ENCODE assay signal across 28 cellular contexts in the genomic region with DNA sequence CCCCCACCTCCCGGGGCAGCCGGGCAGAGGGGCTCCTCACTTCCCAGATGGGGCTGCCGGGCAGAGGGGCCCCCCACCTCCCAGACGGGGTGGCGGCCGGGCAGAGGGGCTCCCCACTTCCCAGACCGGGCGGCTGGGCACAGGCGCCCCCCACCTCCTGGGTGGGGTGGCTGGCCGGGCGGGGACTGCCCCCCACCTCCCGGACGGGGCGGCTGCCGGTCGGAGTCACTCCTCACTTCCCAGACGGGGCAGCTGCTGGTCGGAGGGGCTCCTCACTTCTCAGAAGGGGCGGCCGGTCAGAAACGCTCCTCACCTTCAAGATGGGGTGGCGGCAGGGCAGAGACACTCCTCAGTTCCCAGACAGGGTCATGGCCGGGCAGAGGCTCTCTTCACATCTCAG. TPM values are rescaled to one million over a fixed set of nuclear protein-coding genes. Genes with fewer than 3 reads are reported as not detected.
"Had no signal": no experiment of that assay in that cellular context is flagged by ENCODE, and none has a peak within 500 bp of the region (broad histone marks: within the 10 kb centered on the region; RNA-seq: fewer than 3 reads in every experiment).

No MANE protein-coding gene starts in this region.

- H3K36me3 Mint-ChIP-seq: stimulated activated effector memory CD8-positive, alpha-beta T cell treated with anti-CD3 and anti-CD28 coated beads, Interleukin-12 subunit alpha, Interleukin-12 subunit beta, amount 100 ng/mL, for 72 hours; type B pancreatic cell had no signal

- H3K27me3 ChIP-seq: stomach, suprapubic skin, testis, thyroid gland, tibial artery, tibial nerve, transverse colon, upper lobe of left lung, upper lobe of right lung, uterus, vagina had no signal

- DNase-seq: stimulated activated CD4-positive, alpha-beta T cell treated with anti-CD3 and anti-CD28 coated beads, Interleukin-2, amount 100 ng/mL, for 48 hours; stimulated activated CD4-positive, alpha-beta T cell treated with anti-CD3 and anti-CD28 coated beads, Interleukin-4, amount 100 ng/mL, for 1 hour; stimulated activated CD4-positive, alpha-beta T cell treated with anti-CD3 and anti-CD28 coated beads, Interleukin-4, amount 100 ng/mL, for 24 hours; stimulated activated CD4-positive, alpha-beta T cell treated with anti-CD3 and anti-CD28 coated beads, Interleukin-4, amount 100 ng/mL, for 4 hours; stimulated activated CD8-positive, alpha-beta memory T cell treated with anti-CD3 and anti-CD28 coated beads, Interleukin-4, amount 100 ng/mL, for 48 hours; stimulated activated naive B cell treated with anti-CD40 and anti-IgM and Interleukin-4, amounts not matched to agents 10 μg/mL and 1 μg/mL and 100 μg/mL, for 72 hours; stimulated activated naive CD4-positive, alpha-beta T cell; stimulated activated naive CD4-positive, alpha-beta T cell treated with Interleukin-2 at 50 U/mL for 16 hours; stimulated activated naive CD8-positive, alpha-beta T cell treated with anti-CD3 and anti-CD28 coated beads, Interleukin-15, amount 100 ng/mL, for 72 hours; stimulated activated naive CD8-positive, alpha-beta T cell treated with anti-CD3 and anti-CD28 coated beads, Interleukin-15, Interleukin-2, amounts not matched to agents 100 U/mL and 50 U/mL, for 24 hours; stomach; substantia nigra; testis; thyroid gland; tibial artery; transverse colon; trophoblast cell; upper lobe of right lung; uterus had no signal

- H3K4me3 Mint-ChIP-seq: stimulated activated effector memory CD8-positive, alpha-beta T cell treated with anti-CD3 and anti-CD28 coated beads, Interleukin-12 subunit alpha, Interleukin-12 subunit beta, amount 100 ng/mL, for 72 hours; stimulated activated naive B cell treated with anti-CD40 and anti-IgM and Interleukin-4, amounts not matched to agents 10 μg/mL and 1 μg/mL and 100 μg/mL, for 72 hours; stimulated activated naive CD8-positive, alpha-beta T cell treated with anti-CD3 and anti-CD28 coated beads, Interleukin-15, amount 100 ng/mL, for 72 hours; stimulated activated naive CD8-positive, alpha-beta T cell treated with anti-CD3 and anti-CD28 coated beads, Interleukin-15, Interleukin-2, amounts not matched to agents 100 ng/mL and 50 ng/mL, for 24 hours; type B pancreatic cell had no signal

- H3K4me3 ChIP-seq: stomach, suprapubic skin, testis, thoracic aorta, thyroid gland, tibial artery, tibial nerve, transverse colon, upper lobe of left lung, upper lobe of right lung, uterus, vagina had no signal

- H3K36me3 ChIP-seq: stomach, suprapubic skin, thoracic aorta, thyroid gland, tibial artery, tibial nerve, transverse colon, upper lobe of left lung, upper lobe of right lung, uterus, vagina had no signal

- FAIRE-seq: urothelium cell line had no signal

- H3K27me3 Mint-ChIP-seq: stimulated activated naive B cell treated with anti-CD40 and anti-IgM and Interleukin-4, amounts not matched to agents 10 μg/mL and 1 μg/mL and 100 μg/mL, for 72 hours; stimulated activated naive CD8-positive, alpha-beta T cell treated with anti-CD3 and anti-CD28 coated beads, Interleukin-15, amount 100 ng/mL, for 72 hours; stimulated activated naive CD8-positive, alpha-beta T cell treated with anti-CD3 and anti-CD28 coated beads, Interleukin-15, Interleukin-2, amounts not matched to agents 100 ng/mL and 50 ng/mL, for 24 hours; type B pancreatic cell had no signal

- H3K9me3 ChIP-seq: testis, thoracic aorta, thyroid gland, tibial artery, transverse colon, upper lobe of right lung, uterus, vagina had no signal

- H3K27ac ChIP-seq: stomach, suprapubic skin, testis, thoracic aorta, thyroid gland, tibial artery, tibial nerve, transverse colon, upper lobe of left lung, upper lobe of right lung, uterus, vagina had no signal

- ATAC-seq: stimulated activated effector memory CD8-positive, alpha-beta T cell treated with anti-CD3 and anti-CD28 coated beads, Interleukin-12 subunit alpha, Interleukin-12 subunit beta, amount 100 ng/mL, for 72 hours; stimulated activated naive B cell treated with anti-CD40 and anti-IgM and Interleukin-4, amounts not matched to agents 10 μg/mL and 1 μg/mL and 100 μg/mL, for 72 hours; stimulated activated naive CD8-positive, alpha-beta T cell treated with anti-CD3 and anti-CD28 coated beads, Interleukin-15, amount 100 ng/mL, for 72 hours; stimulated activated naive CD8-positive, alpha-beta T cell treated with anti-CD3 and anti-CD28 coated beads, Interleukin-15, Interleukin-2, amounts not matched to agents 100 U/mL and 50 U/mL, for 24 hours; upper lobe of right lung had no signal

- H3K4me1 ChIP-seq: stomach, suprapubic skin, testis, thyroid gland, tibial artery, tibial nerve, transverse colon, upper lobe of left lung, upper lobe of right lung, uterus, vagina had no signal

- H3K27ac Mint-ChIP-seq: stimulated activated effector memory CD8-positive, alpha-beta T cell treated with anti-CD3 and anti-CD28 coated beads, Interleukin-12 subunit alpha, Interleukin-12 subunit beta, amount 100 ng/mL, for 72 hours; stimulated activated naive B cell treated with anti-CD40 and anti-IgM and Interleukin-4, amounts not matched to agents 10 μg/mL and 1 μg/mL and 100 μg/mL, for 72 hours; stimulated activated naive CD8-positive, alpha-beta T cell treated with anti-CD3 and anti-CD28 coated beads, Interleukin-15, Interleukin-2, amounts not matched to agents 100 ng/mL and 50 ng/mL, for 24 hours; type B pancreatic cell had no signal

- H3K4me1 Mint-ChIP-seq: stimulated activated effector memory CD8-positive, alpha-beta T cell treated with anti-CD3 and anti-CD28 coated beads, Interleukin-12 subunit alpha, Interleukin-12 subunit beta, amount 100 ng/mL, for 72 hours; stimulated activated naive B cell treated with anti-CD40 and anti-IgM and Interleukin-4, amounts not matched to agents 10 μg/mL and 1 μg/mL and 100 μg/mL, for 72 hours; stimulated activated naive CD8-positive, alpha-beta T cell treated with anti-CD3 and anti-CD28 coated beads, Interleukin-15, amount 100 ng/mL, for 72 hours had no signal

RNA-seq across cellular contexts. Expression of a gene that starts 43.9 kb away (rescaled TPM):
- total RNA-seq: suprapubic skin, thoracic aorta had no signal
